ENCODE assay signal across 12 cellular contexts in genomic region chr7:117688126-117688525, GRCh38.
DNase-seq lines count a peak whose midpoint lies in the region; ATAC-seq and TF ChIP-seq lines count a peak whose summit lies in the region.
"Had no signal": no experiment of that assay in that cellular context is flagged by ENCODE, and none has a peak within 500 bp of the region (broad histone marks: within the 10 kb centered on the region; RNA-seq: fewer than 3 reads in every experiment).

No MANE protein-coding gene starts in this region.

- DNase-seq in RWPE1 (ENCODE audit: low spot score) (peak; percentile 24), epithelial cell of esophagus (ENCODE audit: low read depth) (peak; percentile 96), hepatocyte (ENCODE audit: low spot score) (no peak), renal cortical epithelial cell (ENCODE audit: low read depth) (peak; percentile 82), anterior cingulate cortex (lab: John Stamatoyannopoulos, UW) (no peak)
- no peak for DNase-seq in effector CD4-positive, alpha-beta T cell
- DNase-seq: BE2C; CD4-positive, alpha-beta memory T cell had no signal

- peaks cover 7% of the 10 kb centered on the region for H3K79me2 ChIP-seq in hepatocyte

- no peak overlapping the region for H3K4me2 ChIP-seq in hepatocyte
- H3K4me2 ChIP-seq: A549 had no signal

- no peaks in the 10 kb centered on the region for H3K9me3 ChIP-seq in hepatocyte (ENCODE audit: low read depth)
- H3K9me3 ChIP-seq: A549, BE2C had no signal

- H3K9me2 ChIP-seq in hepatocyte (replicated peaks; ENCODE audit: insufficient read depth): no peaks in the 10 kb centered on the region

- no peaks in the 10 kb centered on the region for H3K36me3 ChIP-seq in hepatocyte (replicated peaks; ENCODE audit: insufficient read depth, low read depth)
- H3K36me3 ChIP-seq: BE2C had no signal

- H3K4me1 ChIP-seq in hepatocyte (ENCODE audit: insufficient read depth): peaks cover 22% of the 10 kb centered on the region
- H3K4me1 ChIP-seq: BE2C had no signal

- H3K4me3 ChIP-seq in epithelial cell of esophagus (ENCODE audit: low read length) (no peak overlapping the region), hepatocyte (no peak overlapping the region)
- H3K4me3 ChIP-seq: A549 had no signal

- no peak overlapping the region for H2AFZ ChIP-seq in hepatocyte

- no peaks in the 10 kb centered on the region for H3K27me3 ChIP-seq in hepatocyte

- ATAC-seq in HG03342 (IDR thresholded peaks at IDR 0.05; ENCODE audit: unreplicated experiment): no peak
- ATAC-seq: A549, HCT116 had no signal

- CTCF ChIA-PET in RWPE1 (lab: Yijun Ruan, JAX): no interaction called here

- POLR2A ChIA-PET in RWPE1 (lab: Yijun Ruan, JAX; ENCODE audit: low non-redundant PET): no interaction called here

- no peaks in the 10 kb centered on the region for H4K20me1 ChIP-seq in hepatocyte (ENCODE audit: insufficient read depth, poor library complexity, severe bottlenecking)

- no peak for TF ChIP-seq CTCF in RWPE1 (conservative IDR thresholded peaks at IDR 0.05; ENCODE audit: low read depth)
- no peak for TF ChIP-seq CTCF in epithelial cell of esophagus (IDR thresholded peaks at IDR 0.05; ENCODE audit: insufficient read depth, low read depth, low read length, missing control alignments)
- no peak for TF ChIP-seq CTCF in hepatocyte (IDR thresholded peaks at IDR 0.05; ENCODE audit: poor library complexity)

- H3K27ac ChIP-seq in RWPE1 (no peak overlapping the region), hepatocyte (peak overlapping the region; percentile 40)
- H3K27ac ChIP-seq: A549, C4-2B had no signal

- WGBS in hepatocyte (ENCODE audit: low lambda C conversion rate, missing lambda C conversion rate): 93% methylated on average over 2 of the region's 2 CpGs

Comparison
In these comparisons a context has a peak if more than half of its experiments do, and no peak if none do; other contexts are left out.
1. DNase-seq: peak in RWPE1 (single experiment), epithelial cell of esophagus (single experiment) and renal cortical epithelial cell (single experiment); none in hepatocyte (single experiment), effector CD4-positive, alpha-beta T cell (single experiment) and anterior cingulate cortex (0 of 58).